8 cellular contexts compared by ENCODE assay signal in genomic region chr3:171088984-171089754, GRCh38.
DNase-seq lines count a peak whose midpoint lies in the region; TF ChIP-seq lines count a peak whose summit lies in the region.

No MANE protein-coding gene starts in this region.

- 60% methylated on average over 1 of the region's 2 CpGs for WGBS in mesenchymal stem cell
- 33 to 40% (median 36%) methylated on average over 2 of the region's 2 CpGs for WGBS in ovary, 3 donors
- WGBS in stomach, 5 donors, result 66 to 89% (median 79%) methylated on average over 2 of the region's 2 CpGs
- 37% methylated on average over 2 of the region's 2 CpGs for WGBS in suprapubic skin

- H4K91ac ChIP-seq in mesenchymal stem cell (ENCODE audit: low read length), result no peak overlapping the region

- DNase-seq in Caki2 (ENCODE audit: low read depth) (peak; percentile 67), NB4 (ENCODE audit: low read depth) (peak; percentile 43), caudate nucleus (lab: John Stamatoyannopoulos, UW) (peak in 6 of 61 donors; percentile 1 to 43 (median 11)), mesenchymal stem cell (peak; percentile 66), ovary (no peak), stomach (no peak), suprapubic skin (ENCODE audit: low spot score in 2 of 2) (no peak), mucosa of gallbladder (ENCODE audit: low spot score) (no peak)

- in situ Hi-C loops in Caki2 (cut with HindIII; ENCODE audit: low pct_unique_long_range_greater_than_20kb, low sequenced_read_pairs), result no loop called here

- intact Hi-C loops in ovary (cut with DNase I), result no loop called here
- intact Hi-C loops in stomach (cut with DNase I; ENCODE audit: low total_unique reads), result no loop called here

- H3K27me3 ChIP-seq in mesenchymal stem cell (ENCODE audit: control insufficient read depth in 1 of 2, insufficient read depth in 1 of 2, low read length in 2 of 2) (no peaks in the 10 kb centered on the region), ovary (no peaks in the 10 kb centered on the region), stomach (no peaks in the 10 kb centered on the region), suprapubic skin (no peaks in the 10 kb centered on the region)

- no peak overlapping the region for H3K23ac ChIP-seq in mesenchymal stem cell (ENCODE audit: low read length in 2 of 2)

- no peak overlapping the region for H3K4ac ChIP-seq in mesenchymal stem cell (ENCODE audit: low read depth in 1 of 2, low read length in 2 of 2)

- no peak overlapping the region for H2AK5ac ChIP-seq in mesenchymal stem cell (ENCODE audit: low read length, severe bottlenecking)

- TF ChIP-seq POLR2A in NB4 (IDR thresholded peaks at IDR 0.05; ENCODE audit: extremely low read depth, insufficient read length) (no peak), ovary (IDR thresholded peaks at IDR 0.05) (no peak), stomach (IDR thresholded peaks at IDR 0.05) (no peak), suprapubic skin (IDR thresholded peaks at IDR 0.05) (no peak)

- H2BK5ac ChIP-seq in mesenchymal stem cell (ENCODE audit: low read depth, low read length, poor library complexity, severe bottlenecking), result no peak overlapping the region

- peak overlapping the region in 1 of 2 experiments; percentile 4 for H3K18ac ChIP-seq in mesenchymal stem cell (ENCODE audit: low read depth in 1 of 2, low read length in 2 of 2)

- H3K27ac ChIP-seq in caudate nucleus (ENCODE audit: low read depth, low read length) (peak overlapping the region; percentile 33), mesenchymal stem cell (ENCODE audit: low read length, poor library complexity, severe bottlenecking) (peak overlapping the region; percentile 73), ovary (no peak overlapping the region), stomach (no peak overlapping the region), suprapubic skin (no peak overlapping the region)

- no peak overlapping the region for H3K14ac ChIP-seq in mesenchymal stem cell (ENCODE audit: low read length in 2 of 2)

- H3K36me3 ChIP-seq in mesenchymal stem cell (ENCODE audit: control insufficient read depth in 1 of 2, insufficient read depth in 2 of 2, low read depth in 1 of 2, low read length in 2 of 2) (peaks cover 4 to 12% of the 10 kb centered on the region in 2 experiments), ovary (no peaks in the 10 kb centered on the region), stomach (peaks cover 0 to 31% (median 25%) of the 10 kb centered on the region in 4 donors), suprapubic skin (no peaks in the 10 kb centered on the region)

- no peak for TF ChIP-seq EP300 in ovary (IDR thresholded peaks at IDR 0.05)
- no peak for TF ChIP-seq EP300 in stomach (IDR thresholded peaks at IDR 0.05)
- no peak for TF ChIP-seq EP300 in suprapubic skin (IDR thresholded peaks at IDR 0.05)

- no peak overlapping the region for H4K8ac ChIP-seq in mesenchymal stem cell (ENCODE audit: low read length)

- H3K4me1 ChIP-seq in mesenchymal stem cell (ENCODE audit: control insufficient read depth, insufficient read depth, low read depth, low read length) (peaks cover 7% of the 10 kb centered on the region), ovary (ENCODE audit: insufficient read depth) (peaks cover 5% of the 10 kb centered on the region), stomach (peaks cover 0 to 12% (median 8%) of the 10 kb centered on the region in 4 donors), suprapubic skin (peaks cover 15% of the 10 kb centered on the region)

- H2AFZ ChIP-seq in mesenchymal stem cell (ENCODE audit: low read depth, low read length), result no peak overlapping the region

- no peak for TF ChIP-seq CTCF in NB4 (IDR thresholded peaks at IDR 0.05; ENCODE audit: low read depth, low read length)
- no peak for TF ChIP-seq CTCF in ovary (IDR thresholded peaks at IDR 0.05)
- no peak for TF ChIP-seq CTCF in stomach (IDR thresholded peaks at IDR 0.05)
- TF ChIP-seq CTCF in suprapubic skin (IDR thresholded peaks at IDR 0.05), result no peak

- H2BK120ac ChIP-seq in mesenchymal stem cell (ENCODE audit: low read depth, low read length), result no peak overlapping the region

- no peak overlapping the region for H2BK12ac ChIP-seq in mesenchymal stem cell (ENCODE audit: low read length in 2 of 2)

- no peaks in the 10 kb centered on the region for H3K9me3 ChIP-seq in mesenchymal stem cell (ENCODE audit: control insufficient read depth, low read length)
- H3K9me3 ChIP-seq in ovary, result no peaks in the 10 kb centered on the region
- H3K9me3 ChIP-seq in stomach, result no peaks in the 10 kb centered on the region
- no peaks in the 10 kb centered on the region for H3K9me3 ChIP-seq in suprapubic skin

- no peak overlapping the region for H2BK15ac ChIP-seq in mesenchymal stem cell (ENCODE audit: low read depth, poor library complexity, severe bottlenecking)

- H3K9ac ChIP-seq in mesenchymal stem cell (ENCODE audit: low read length), result peak overlapping the region; percentile 46

- no peak overlapping the region for H3K4me3 ChIP-seq in NB4 (ENCODE audit: low read depth, low read length)
- peak overlapping the region in 1 of 2 experiments; percentile 36 for H3K4me3 ChIP-seq in mesenchymal stem cell (ENCODE audit: insufficient read depth in 1 of 2, low read depth in 1 of 2, low read length in 2 of 2)
- no peak overlapping the region for H3K4me3 ChIP-seq in ovary
- H3K4me3 ChIP-seq in stomach, result no peak overlapping the region
- H3K4me3 ChIP-seq in suprapubic skin, result no peak overlapping the region

- H3K79me1 ChIP-seq in mesenchymal stem cell (replicated peaks; ENCODE audit: low read length, poor library complexity, severe bottlenecking), result peaks cover 3% of the 10 kb centered on the region

- no peak overlapping the region for H3K4me2 ChIP-seq in mesenchymal stem cell (ENCODE audit: low read length, poor library complexity, severe bottlenecking)

Comparison
In these comparisons a context has a peak if more than half of its experiments do, and no peak if none do; other contexts are left out.
1. DNase-seq: peak in Caki2 (single experiment), NB4 (single experiment) and mesenchymal stem cell (single experiment); none in ovary (0 of 5), stomach (single experiment), suprapubic skin (0 of 2) and mucosa of gallbladder (single experiment).
2. H3K27ac ChIP-seq: peak in caudate nucleus (single experiment) and mesenchymal stem cell (single experiment); none in ovary (0 of 2), stomach (0 of 5) and suprapubic skin (single experiment).